ENCODE assay signal across 29 cellular contexts in genomic region chr1:31318146-31318545, GRCh38. TPM values are rescaled to one million over a fixed set of nuclear protein-coding genes. Genes with fewer than 3 reads are reported as not detected.
"Had no signal": no experiment of that assay in that cellular context is flagged by ENCODE, and none has a peak within 500 bp of the region (broad histone marks: within the 10 kb centered on the region; RNA-seq: fewer than 3 reads in every experiment).

No MANE protein-coding gene starts in this region.

- H2AFZ ChIP-seq: neural progenitor cell, parathyroid adenoma had no signal

- H3K27me3 ChIP-seq: neural progenitor cell, neutrophil, right atrium auricular region, stomach, testis, thyroid gland, transverse colon, upper lobe of left lung, vagina had no signal

- H3K27ac ChIP-seq: left ventricle myocardium inferior, neural progenitor cell, neutrophil, parathyroid adenoma, psoas muscle, right atrium auricular region, skin epidermis, stomach, testis, thyroid gland, transverse colon, upper lobe of left lung, vagina had no signal

- H3K4me2 ChIP-seq: neural progenitor cell had no signal

- H3K9me3 ChIP-seq: left ventricle myocardium inferior, neutrophil, psoas muscle, right atrium auricular region, stomach, testis, thyroid gland, transverse colon, upper lobe of left lung, vagina had no signal

- H3K4me3 ChIP-seq: left ventricle myocardium inferior, lung, neural progenitor cell, psoas muscle, right atrium auricular region, skin epidermis, stomach, testis, thyroid gland, transverse colon, upper lobe of left lung, vagina had no signal

- DNase-seq: islet precursor cell; left ventricle myocardium inferior; mesendoderm; naive B cell; natural killer cell; nephron progenitor cell; occipital lobe; psoas muscle; stimulated activated CD4-positive, alpha-beta T cell treated with anti-CD3 and anti-CD28 coated beads, Interleukin-12 subunit alpha, Interleukin-12 subunit beta, amount 100 ng/mL, for 4 hours; stimulated activated CD4-positive, alpha-beta T cell treated with anti-CD3 and anti-CD28 coated beads, Interleukin-15, amount 100 ng/mL, for 24 hours; stimulated activated CD4-positive, alpha-beta T cell treated with anti-CD3 and anti-CD28 coated beads, Interleukin-2, amount 100 ng/mL, for 24 hours; stimulated activated CD4-positive, alpha-beta T cell treated with anti-CD3 and anti-CD28 coated beads, Interleukin-4, amount 100 ng/mL, for 1 hour; stimulated activated naive B cell treated with anti-CD40 and anti-IgM and Interleukin-4, amounts not matched to agents 10 μg/mL and 1 μg/mL and 100 μg/mL, for 72 hours; stimulated activated naive CD8-positive, alpha-beta T cell treated with anti-CD3 and anti-CD28 coated beads, Interleukin-15, Interleukin-2, amounts not matched to agents 100 U/mL and 50 U/mL, for 24 hours; stomach; testis; thyroid gland; transverse colon; upper lobe of left lung had no signal

- H3K79me2 ChIP-seq: parathyroid adenoma had no signal

- H3K27ac Mint-ChIP-seq: mesothelial cell of epicardium; naive B cell; natural killer cell; nephron progenitor cell; neural progenitor cell; stimulated activated naive B cell treated with anti-CD40 and anti-IgM and Interleukin-4, amounts not matched to agents 10 μg/mL and 1 μg/mL and 100 μg/mL, for 72 hours had no signal

- H3K9ac ChIP-seq: neural progenitor cell, parathyroid adenoma had no signal

- H3K4me1 Mint-ChIP-seq: mesothelial cell of epicardium; naive B cell; natural killer cell; nephron progenitor cell; neural progenitor cell; stimulated activated naive B cell treated with anti-CD40 and anti-IgM and Interleukin-4, amounts not matched to agents 10 μg/mL and 1 μg/mL and 100 μg/mL, for 72 hours had no signal

- H3K9me3 Mint-ChIP-seq: mesothelial cell of epicardium, natural killer cell, nephron progenitor cell, neural progenitor cell had no signal

- ATAC-seq: natural killer cell; psoas muscle; sciatic nerve; stimulated activated naive B cell treated with anti-CD40 and anti-IgM and Interleukin-4, amounts not matched to agents 10 μg/mL and 1 μg/mL and 100 μg/mL, for 72 hours; stimulated activated naive CD8-positive, alpha-beta T cell treated with anti-CD3 and anti-CD28 coated beads, Interleukin-15, Interleukin-2, amounts not matched to agents 100 U/mL and 50 U/mL, for 24 hours had no signal

- H3K4me1 ChIP-seq: left ventricle myocardium inferior, neural progenitor cell, parathyroid adenoma, psoas muscle, right atrium auricular region, stomach, testis, thyroid gland, transverse colon, upper lobe of left lung, vagina had no signal

- H3K4me3 Mint-ChIP-seq: mesothelial cell of epicardium; naive B cell; natural killer cell; nephron progenitor cell; neural progenitor cell; stimulated activated naive B cell treated with anti-CD40 and anti-IgM and Interleukin-4, amounts not matched to agents 10 μg/mL and 1 μg/mL and 100 μg/mL, for 72 hours had no signal

- H3K27me3 Mint-ChIP-seq: naive B cell; stimulated activated naive B cell treated with anti-CD40 and anti-IgM and Interleukin-4, amounts not matched to agents 10 μg/mL and 1 μg/mL and 100 μg/mL, for 72 hours had no signal

RNA-seq across cellular contexts. Expression of gene FABP3, which starts 54.7 kb away (rescaled TPM):
- total RNA-seq: mononuclear cell, natural killer cell had no signal
